ENCODE assay signal across 21 cellular contexts in genomic region chr1:175906370-175906769, GRCh38.
"Had no signal": no experiment of that assay in that cellular context is flagged by ENCODE, and none has a peak within 500 bp of the region (broad histone marks: within the 10 kb centered on the region; RNA-seq: fewer than 3 reads in every experiment).

No MANE protein-coding gene starts in this region.

- H3K4me3 Mint-ChIP-seq: activated CD4-positive, alpha-beta memory T cell treated with anti-CD3 and anti-CD28 coated beads for 36 hours; activated CD4-positive, alpha-beta T cell treated with anti-CD3 and anti-CD28 coated beads, Interleukin-2, amount 10 ng/mL, durations not matched to agents 7 days and 5 days; activated naive CD4-positive, alpha-beta T cell treated with anti-CD3 and anti-CD28 coated beads, Interleukin-2, amount 50 U/mL, for 24 hours; T-helper 17 cell had no signal

- H3K4me1 Mint-ChIP-seq: activated CD4-positive, alpha-beta T cell treated with anti-CD3 and anti-CD28 coated beads, Interleukin-2, amount 10 ng/mL, durations not matched to agents 7 days and 5 days; activated naive CD4-positive, alpha-beta T cell treated with anti-CD3 and anti-CD28 coated beads, Interleukin-2, amount 50 U/mL, for 24 hours; T-helper 17 cell had no signal

- H3K4me1 ChIP-seq: body of pancreas had no signal

- H3K4me3 ChIP-seq: body of pancreas had no signal

- ATAC-seq: body of pancreas, T-helper 17 cell had no signal

- H3K27me3 Mint-ChIP-seq: activated CD4-positive, alpha-beta memory T cell treated with anti-CD3 and anti-CD28 coated beads for 36 hours; activated CD4-positive, alpha-beta T cell treated with anti-CD3 and anti-CD28 coated beads, Interleukin-2, amount 10 ng/mL, durations not matched to agents 7 days and 5 days; activated naive CD4-positive, alpha-beta T cell treated with anti-CD3 and anti-CD28 coated beads, Interleukin-2, amount 50 U/mL, for 24 hours; T-helper 17 cell had no signal

- H3K27ac ChIP-seq: body of pancreas had no signal

- DNase-seq: activated CD4-positive, alpha-beta memory T cell treated with anti-CD3 and anti-CD28 coated beads for 36 hours; activated CD4-positive, alpha-beta T cell treated with anti-CD3 and anti-CD28 coated beads, Interleukin-2, amount 10 ng/mL, durations not matched to agents 7 days and 5 days; activated CD4-positive, CD25-positive, alpha-beta regulatory T cell; activated T-cell treated with anti-CD3 and anti-CD28 coated beads, Interleukin-2, amount 50 U/mL, for 1 hour; aorta; body of pancreas; central memory CD4-positive, alpha-beta T cell; Karpas-422; NCI-H1105 treated with DMSO at 0.1 percent for 48 hours; NCI-H146; NCI-H187 treated with DMSO at 0.1 percent for 48 hours; NCI-H2081 treated with DMSO at 0.1 percent for 48 hours; NCI-H226; NCI-H526; NCI-H774; SIG-M5; T-helper 17 cell; T-helper 9 cell had no signal

- H3K27ac Mint-ChIP-seq: activated CD4-positive, alpha-beta memory T cell treated with anti-CD3 and anti-CD28 coated beads for 36 hours; activated CD4-positive, alpha-beta T cell treated with anti-CD3 and anti-CD28 coated beads, Interleukin-2, amount 10 ng/mL, durations not matched to agents 7 days and 5 days; activated naive CD4-positive, alpha-beta T cell treated with anti-CD3 and anti-CD28 coated beads, Interleukin-2, amount 50 U/mL, for 24 hours; T-helper 17 cell had no signal

- H3K27me3 ChIP-seq: body of pancreas had no signal

- FAIRE-seq: bronchial epithelial cell, TTC549 had no signal
